ENCODE assay signal across 18 cellular contexts in the genomic region with DNA sequence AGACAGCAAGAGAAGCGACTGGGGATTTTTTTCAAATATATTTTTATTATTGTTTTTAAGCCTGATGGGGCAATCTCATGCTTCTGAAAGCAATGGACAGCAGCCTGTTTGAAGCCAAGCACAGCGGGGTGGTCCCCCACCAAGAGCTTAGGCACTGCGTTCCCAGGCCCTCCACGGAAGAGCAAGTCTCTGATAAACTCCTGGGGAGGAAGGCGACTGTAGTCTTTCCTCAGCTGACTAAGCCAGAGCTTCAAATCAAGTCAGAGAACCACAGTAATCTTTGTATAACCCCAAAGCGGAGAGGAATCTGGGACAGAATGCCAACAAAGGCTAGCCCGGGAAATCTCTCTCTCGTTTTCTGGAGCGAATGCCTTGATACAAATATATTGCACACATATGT. TPM values are rescaled to one million over a fixed set of nuclear protein-coding genes. Genes with fewer than 3 reads are reported as not detected.
DNase-seq lines count a peak whose midpoint lies in the region; ATAC-seq and TF ChIP-seq lines count a peak whose summit lies in the region.
"Had no signal": no experiment of that assay in that cellular context is flagged by ENCODE, and none has a peak within 500 bp of the region (broad histone marks: within the 10 kb centered on the region; RNA-seq: fewer than 3 reads in every experiment).

No MANE protein-coding gene starts in this region.

- in situ Hi-C loops in astrocyte of the cerebellum (cut with HindIII; ENCODE audit: low sequenced_read_pairs), result no loop called here

- no peaks in the 10 kb centered on the region for H3K9me3 Mint-ChIP-seq in osteocyte (ENCODE audit: unreplicated experiment)

- ATAC-seq in esophagus mucosa, result no peak
- ATAC-seq: left lobe of liver had no signal

- peak; percentile 31 for DNase-seq in ELF-1 (ENCODE audit: low read depth, low spot score)
- DNase-seq in astrocyte of the cerebellum (ENCODE audit: low read depth), result peak; percentile 87
- DNase-seq in fibroblast of the aortic adventitia (ENCODE audit: low read depth), result peak; percentile 71
- DNase-seq in osteocyte (ENCODE audit: extremely low spot score, unreplicated experiment), result no peak
- no peak for DNase-seq in SKM-1 treated with dmso at 0.1 percent for 144 hours (lab: John Stamatoyannopoulos, UW; ENCODE audit: unreplicated experiment)
- no peak for DNase-seq in COLO829 (ENCODE audit: low spot score)
- no peak for DNase-seq in epidermal melanocyte (ENCODE audit: insufficient read length, low spot score)
- DNase-seq: activated CD4-positive, alpha-beta T cell treated with anti-CD3 and anti-CD28 coated beads, Interleukin-2, amount 50 U/mL, for 1 hour; activated naive CD4-positive, alpha-beta T cell treated with Interleukin-2 at 50 U/mL for 16 hours; effector CD4-positive, alpha-beta T cell; NCI-H1092 treated with DMSO at 0.1 percent for 48 hours; NCI-H2081; NCI-H524 treated with DMSO at 0.1 percent for 48 hours; occipital lobe; sigmoid colon had no signal

- H3K4me1 Mint-ChIP-seq in osteocyte (ENCODE audit: unreplicated experiment), result peaks cover 46% of the 10 kb centered on the region

- peaks cover 4% of the 10 kb centered on the region for H3K36me3 Mint-ChIP-seq in osteocyte (ENCODE audit: unreplicated experiment)

- peak overlapping the region; percentile 93 for H3K27ac Mint-ChIP-seq in osteocyte (ENCODE audit: unreplicated experiment)

- H3K4me3 Mint-ChIP-seq in osteocyte (ENCODE audit: unreplicated experiment), result peak overlapping the region; percentile 38

- TF ChIP-seq CTCF in astrocyte of the cerebellum (IDR thresholded peaks at IDR 0.05; ENCODE audit: low read depth, low read length, missing control alignments), result no peak
- no peak for TF ChIP-seq CTCF in fibroblast of the aortic adventitia (IDR thresholded peaks at IDR 0.05; ENCODE audit: insufficient read depth, low read length)
- TF ChIP-seq CTCF in osteocyte (IDR thresholded peaks at IDR 0.05), result no peak

- H3K27me3 Mint-ChIP-seq in osteocyte (ENCODE audit: unreplicated experiment), result no peaks in the 10 kb centered on the region

- H3K4me3 ChIP-seq in astrocyte of the cerebellum (ENCODE audit: low read depth, low read length) (no peak overlapping the region), fibroblast of the aortic adventitia (ENCODE audit: low read depth, low read length) (no peak overlapping the region)
- H3K4me3 ChIP-seq: HAP-1, sigmoid colon had no signal

RNA-seq across cellular contexts. Expression of gene ARSB, which starts 54.4 kb away (rescaled TPM):
- 21.3 and 32.7 TPM in 2 replicates for total RNA-seq in fibroblast of the aortic adventitia (ENCODE audit: low replicate concordance)
- total RNA-seq in osteocyte, result 34.9 and 36.0 TPM in 2 replicates
- 1.8 TPM for total RNA-seq in esophagus mucosa

Comparison
In these comparisons a context has a peak if more than half of its experiments do, and no peak if none do; other contexts are left out.
1. DNase-seq: peak in ELF-1 (single experiment), astrocyte of the cerebellum (single experiment) and fibroblast of the aortic adventitia (single experiment); none in osteocyte (single experiment), SKM-1 treated with dmso at 0.1 percent for 144 hours (single experiment), COLO829 (single experiment) and epidermal melanocyte (single experiment).